In the genomic region with DNA sequence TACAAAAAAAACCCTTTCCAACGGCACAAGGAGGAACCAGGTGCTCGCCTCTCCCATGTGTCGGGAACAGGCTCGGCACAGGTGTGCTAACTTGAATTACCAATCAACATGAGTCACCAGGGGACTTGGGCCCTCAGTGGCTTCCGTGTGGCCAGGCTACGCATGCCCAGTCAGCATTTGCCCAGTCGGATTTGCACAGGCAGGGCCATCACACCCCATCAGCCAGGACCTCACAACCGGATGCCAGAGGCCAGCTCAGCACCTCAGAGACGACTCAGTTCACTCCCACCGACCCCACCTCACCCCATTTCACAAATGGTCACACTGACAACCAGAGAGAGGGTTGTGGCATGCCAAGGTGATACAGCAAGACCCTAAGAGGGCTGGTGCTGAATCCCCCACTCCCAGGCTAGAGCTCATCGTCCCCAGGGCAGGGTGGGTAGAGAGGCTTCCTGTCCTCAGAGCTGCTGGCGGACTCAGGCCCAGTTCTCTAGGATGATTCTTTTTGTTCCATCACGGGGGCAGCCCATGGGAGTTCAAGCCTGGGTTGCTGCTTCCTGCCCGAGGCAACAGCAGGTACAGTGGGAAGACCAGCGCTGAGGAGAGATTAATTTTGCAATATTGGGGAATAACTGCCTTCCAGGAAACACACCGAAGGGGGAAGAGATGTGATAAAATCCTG, we compare ENCODE assay signal across 11 cellular contexts. TPM values are rescaled to one million over a fixed set of nuclear protein-coding genes. Genes with fewer than 3 reads are reported as not detected.
A peak's percentile ranks its signal among the peaks of the same experiment; 100 is the strongest.
DNase-seq lines count a peak whose midpoint lies in the region; ATAC-seq and TF ChIP-seq lines count a peak whose summit lies in the region.
"Had no signal": no experiment of that assay in that cellular context is flagged by ENCODE, and none has a peak within 500 bp of the region (broad histone marks: within the 10 kb centered on the region; RNA-seq: fewer than 3 reads in every experiment).

No MANE protein-coding gene starts in this region.

- H3K27me3 ChIP-seq in upper lobe of right lung (no peaks in the 10 kb centered on the region), tibial nerve (no peaks in the 10 kb centered on the region)
- H3K27me3 ChIP-seq: ascending aorta had no signal

- peak in 1 of 2 donors; percentile 2 for ATAC-seq in activated T-cell treated with anti-CD3 and anti-CD28 coated beads, Interleukin-2, amount 50 U/mL, for 72 hours (replicated peaks in 1 of 2)
- ATAC-seq in memory B cell (ENCODE audit: low read depth), result no peak
- ATAC-seq in upper lobe of right lung, result peak; percentile 19
- ATAC-seq in GM18867 (IDR thresholded peaks at IDR 0.05; ENCODE audit: unreplicated experiment), result no peak

- peak overlapping the region; percentile 28 to 54 for H3K4me3 Mint-ChIP-seq in activated T-cell treated with anti-CD3 and anti-CD28 coated beads, Interleukin-2, amount 50 U/mL, for 72 hours
- peak overlapping the region; percentile 42 for H3K4me3 Mint-ChIP-seq in activated naive CD8-positive, alpha-beta T cell
- peak overlapping the region; percentile 67 for H3K4me3 Mint-ChIP-seq in memory B cell

- no peak for TF ChIP-seq EP300 in tibial nerve (IDR thresholded peaks at IDR 0.05)

- peaks cover 13 to 28% of the 10 kb centered on the region in 2 donors for H3K36me3 Mint-ChIP-seq in activated T-cell treated with anti-CD3 and anti-CD28 coated beads, Interleukin-2, amount 50 U/mL, for 72 hours (ENCODE audit: insufficient read depth in 2 of 2)
- H3K36me3 Mint-ChIP-seq in activated naive CD8-positive, alpha-beta T cell, result peaks cover 13% of the 10 kb centered on the region
- peaks cover 20% of the 10 kb centered on the region for H3K36me3 Mint-ChIP-seq in memory B cell

- H3K4me1 Mint-ChIP-seq in activated T-cell treated with anti-CD3 and anti-CD28 coated beads, Interleukin-2, amount 50 U/mL, for 72 hours (ENCODE audit: low read depth), result peaks cover 83% of the 10 kb centered on the region
- peaks cover 80% of the 10 kb centered on the region for H3K4me1 Mint-ChIP-seq in activated naive CD8-positive, alpha-beta T cell (ENCODE audit: low read depth)
- H3K4me1 Mint-ChIP-seq in memory B cell, result peaks cover 62% of the 10 kb centered on the region

- TF ChIP-seq CTCF in upper lobe of right lung (IDR thresholded peaks at IDR 0.05) (no peak), tibial nerve (IDR thresholded peaks at IDR 0.05) (no peak)

- WGBS in tibial nerve, 2 donors, result 83 to 86% methylated on average over 13 to 15 of the region's 16 CpGs

- peak overlapping the region; percentile 82 for H3K27ac Mint-ChIP-seq in activated T-cell treated with anti-CD3 and anti-CD28 coated beads, Interleukin-2, amount 50 U/mL, for 72 hours
- peak overlapping the region; percentile 82 for H3K27ac Mint-ChIP-seq in activated naive CD8-positive, alpha-beta T cell
- H3K27ac Mint-ChIP-seq in memory B cell, result peak overlapping the region; percentile 93

- no peak for TF ChIP-seq POLR2A in tibial nerve (IDR thresholded peaks at IDR 0.05)

- H3K27ac ChIP-seq in upper lobe of right lung (peak overlapping the region; percentile 0), tibial nerve (peak overlapping the region in 1 of 4 donors; percentile 48)
- H3K27ac ChIP-seq: ascending aorta, VCaP had no signal

- no peaks in the 10 kb centered on the region for H3K27me3 Mint-ChIP-seq in activated T-cell treated with anti-CD3 and anti-CD28 coated beads, Interleukin-2, amount 50 U/mL, for 72 hours (ENCODE audit: low read depth)
- no peaks in the 10 kb centered on the region for H3K27me3 Mint-ChIP-seq in activated naive CD8-positive, alpha-beta T cell
- H3K27me3 Mint-ChIP-seq in memory B cell, result no peaks in the 10 kb centered on the region

- peaks cover 7 to 8% of the 10 kb centered on the region in 2 donors for H3K9me3 Mint-ChIP-seq in activated T-cell treated with anti-CD3 and anti-CD28 coated beads, Interleukin-2, amount 50 U/mL, for 72 hours
- peaks cover 3% of the 10 kb centered on the region for H3K9me3 Mint-ChIP-seq in activated naive CD8-positive, alpha-beta T cell (ENCODE audit: low read depth)
- H3K9me3 Mint-ChIP-seq in memory B cell, result peaks cover 5% of the 10 kb centered on the region

- H3K9me3 ChIP-seq in upper lobe of right lung (no peaks in the 10 kb centered on the region), tibial nerve (peaks cover 0 to 11% (median 0%) of the 10 kb centered on the region in 4 donors)
- H3K9me3 ChIP-seq: ascending aorta had no signal

- peak; percentile 17 to 31 for DNase-seq in activated T-cell treated with anti-CD3 and anti-CD28 coated beads, Interleukin-2, amount 50 U/mL, for 72 hours
- no peak for DNase-seq in activated T-cell treated with anti-CD3 and anti-CD28 coated beads, Interleukin-2, amount 50 U/mL, for 48 hours
- DNase-seq in memory B cell (ENCODE audit: low spot score in 2 of 2), result no peak
- no peak for DNase-seq in upper lobe of right lung
- DNase-seq in SIG-M5 treated with dmso at 0.1 percent for 504 hours (lab: John Stamatoyannopoulos, UW; ENCODE audit: unreplicated experiment), result no peak
- no peak for DNase-seq in tibial nerve (ENCODE audit: low spot score in 2 of 2)
- DNase-seq: stimulated activated CD4-positive, alpha-beta T cell treated with anti-CD3 and anti-CD28 coated beads, Interleukin-2, amount 100 ng/mL, for 24 hours had no signal

- intact Hi-C loops in upper lobe of right lung (cut with DNase I), result no loop called here

- H3K36me3 ChIP-seq in upper lobe of right lung (no peaks in the 10 kb centered on the region), tibial nerve (no peaks in the 10 kb centered on the region)

- H3K4me1 ChIP-seq in upper lobe of right lung, result peaks cover 83% of the 10 kb centered on the region
- H3K4me1 ChIP-seq in tibial nerve, result peaks cover 0 to 58% (median 45%) of the 10 kb centered on the region in 4 donors

- H3K4me3 ChIP-seq in upper lobe of right lung (no peak overlapping the region), tibial nerve (no peak overlapping the region)
- H3K4me3 ChIP-seq: ascending aorta had no signal

RNA-seq across cellular contexts. Expression of gene ANXA11, which starts 13.6 kb away (rescaled TPM):
- 100 to 1,000 TPM; 207 to 229 TPM for total RNA-seq in activated T-cell treated with anti-CD3 and anti-CD28 coated beads, Interleukin-2, amount 50 U/mL, for 72 hours
- 287 TPM for total RNA-seq in upper lobe of right lung
- 100 to 1,000 TPM in 3 of 4 donors, 10 to 100 TPM in 1; 99.8 to 128 (median 113) TPM for total RNA-seq in tibial nerve

RNA-seq across cellular contexts. Expression of gene PLAC9, which starts 59.2 kb away (rescaled TPM):
- not detected for total RNA-seq in activated T-cell treated with anti-CD3 and anti-CD28 coated beads, Interleukin-2, amount 50 U/mL, for 72 hours
- total RNA-seq in upper lobe of right lung (24.1 TPM), tibial nerve (100 to 1,000 TPM in 3 of 4 donors, 10 to 100 TPM in 1; 63.3 to 199 (median 140) TPM)

Comparison
In these comparisons a context has a peak if more than half of its experiments do, and no peak if none do; other contexts are left out.
1. DNase-seq: peak in activated T-cell treated with anti-CD3 and anti-CD28 coated beads, Interleukin-2, amount 50 U/mL, for 72 hours (2 of 2); none in activated T-cell treated with anti-CD3 and anti-CD28 coated beads, Interleukin-2, amount 50 U/mL, for 48 hours (0 of 2), memory B cell (0 of 2), upper lobe of right lung (single experiment), SIG-M5 treated with dmso at 0.1 percent for 504 hours (single experiment) and tibial nerve (0 of 2).
2. RNA of gene PLAC9, which starts 59.2 kb away (total RNA-seq): 63.3 to 199 TPM in tibial nerve and 24.1 TPM in upper lobe of right lung (single experiment); not detected in activated T-cell treated with anti-CD3 and anti-CD28 coated beads, Interleukin-2, amount 50 U/mL, for 72 hours; every median in the first group is over 10 times any median in the second.
3. Peak in every context shown above with its lines, with median percentiles within 50 percentile points of each other: H3K27ac Mint-ChIP-seq and H3K4me3 Mint-ChIP-seq.